8 cellular contexts compared by ENCODE assay signal in the genomic region with DNA sequence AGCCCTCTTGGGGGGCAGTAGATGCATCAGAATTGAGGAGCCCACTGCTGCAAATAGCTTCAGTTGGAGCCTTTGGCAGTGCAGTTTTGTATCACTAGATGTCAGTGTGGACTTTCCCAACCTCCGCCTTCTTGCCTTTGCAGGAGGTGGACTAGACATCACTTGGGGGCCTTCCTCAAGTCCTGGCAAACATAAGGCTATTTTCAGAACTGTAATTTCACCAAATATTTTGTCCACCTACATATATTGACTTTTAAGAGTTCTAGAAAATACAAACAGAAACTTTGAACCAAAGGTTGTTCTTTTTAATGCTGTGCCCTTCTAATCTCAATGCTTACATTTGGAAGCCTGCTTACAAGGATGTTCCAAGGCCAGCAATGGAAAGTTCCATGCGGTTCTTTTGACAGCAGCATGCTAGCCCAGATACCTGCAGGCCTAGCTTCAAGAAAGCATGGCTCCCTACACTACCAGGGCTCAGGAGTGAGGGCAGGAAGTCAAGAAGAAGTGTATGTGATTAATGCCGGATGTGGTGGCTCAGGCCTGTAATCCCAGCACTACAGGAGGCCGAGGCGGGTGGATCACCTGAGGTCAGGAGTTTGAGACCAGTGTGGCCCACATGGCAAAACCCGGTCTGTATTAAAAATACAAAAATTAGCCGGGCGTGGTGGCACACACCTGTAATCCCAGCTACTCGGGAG. TPM values are rescaled to one million over a fixed set of nuclear protein-coding genes. Genes with fewer than 3 reads are reported as not detected.
DNase-seq lines count a peak whose midpoint lies in the region; ATAC-seq lines count a peak whose summit lies in the region.

No MANE protein-coding gene starts in this region.

- no peak overlapping the region for H3K4me3 Mint-ChIP-seq in CD8-positive, alpha-beta memory T cell
- no peak overlapping the region for H3K4me3 Mint-ChIP-seq in stimulated activated naive CD8-positive, alpha-beta T cell treated with anti-CD3 and anti-CD28 coated beads, Interleukin-15, amount 100 ng/mL, for 72 hours

- peak; percentile 68 for ATAC-seq in GM21390 (IDR thresholded peaks at IDR 0.05; ENCODE audit: unreplicated experiment)
- ATAC-seq in stimulated activated naive CD8-positive, alpha-beta T cell treated with anti-CD3 and anti-CD28 coated beads, Interleukin-15, amount 100 ng/mL, for 72 hours, result peak; percentile 78

- POLR2A ChIA-PET in CD8-positive, alpha-beta memory T cell (lab: Charles Lee), result no interaction called here

- H3K9me3 ChIP-seq in CD8-positive, alpha-beta memory T cell (ENCODE audit: low read length), result no peaks in the 10 kb centered on the region

- no peak overlapping the region for H3K27ac ChIP-seq in CD8-positive, alpha-beta memory T cell (ENCODE audit: low read depth, low read length)

- no peaks in the 10 kb centered on the region for H3K9me3 Mint-ChIP-seq in CD8-positive, alpha-beta memory T cell
- H3K9me3 Mint-ChIP-seq in stimulated activated naive CD8-positive, alpha-beta T cell treated with anti-CD3 and anti-CD28 coated beads, Interleukin-15, amount 100 ng/mL, for 72 hours, result no peaks in the 10 kb centered on the region

- no peaks in the 10 kb centered on the region for H3K36me3 ChIP-seq in CD8-positive, alpha-beta memory T cell (ENCODE audit: insufficient read depth, low read length)

- DNase-seq in CD8-positive, alpha-beta memory T cell, result peak; percentile 15 to 68 (median 32)
- DNase-seq in NCI-H1417 (lab: John Stamatoyannopoulos, UW) (peak in 2 of 3 experiments; percentile 39 to 63), dedifferentiated amniotic fluid mesenchymal stem cell (ENCODE audit: extremely low spot score) (peak; percentile 33), lung microvascular endothelial cell (ENCODE audit: low read depth in 2 of 2) (peak; percentile 60 to 69), HuH-7.5 (ENCODE audit: low spot score) (no peak)
- peak; percentile 30 for DNase-seq in activated CD4-positive, alpha-beta T cell treated with anti-CD3 and anti-CD28 coated beads for 1 hour
- peak; percentile 33 to 51 for DNase-seq in stimulated activated naive CD8-positive, alpha-beta T cell treated with anti-CD3 and anti-CD28 coated beads, Interleukin-15, amount 100 ng/mL, for 72 hours

- no peak overlapping the region for H3K4me3 ChIP-seq in CD8-positive, alpha-beta memory T cell (ENCODE audit: low read length)

- H3K27ac Mint-ChIP-seq in CD8-positive, alpha-beta memory T cell, result no peak overlapping the region
- no peak overlapping the region for H3K27ac Mint-ChIP-seq in stimulated activated naive CD8-positive, alpha-beta T cell treated with anti-CD3 and anti-CD28 coated beads, Interleukin-15, amount 100 ng/mL, for 72 hours

- H3K27me3 Mint-ChIP-seq in CD8-positive, alpha-beta memory T cell, result peaks cover 0 to 2% of the 10 kb centered on the region in 2 donors
- no peaks in the 10 kb centered on the region for H3K27me3 Mint-ChIP-seq in stimulated activated naive CD8-positive, alpha-beta T cell treated with anti-CD3 and anti-CD28 coated beads, Interleukin-15, amount 100 ng/mL, for 72 hours

- no peaks in the 10 kb centered on the region for H3K27me3 ChIP-seq in CD8-positive, alpha-beta memory T cell (ENCODE audit: insufficient read depth, low read length, poor library complexity, severe bottlenecking)

- peaks cover 0 to 5% (median 5%) of the 10 kb centered on the region in 3 donors for H3K36me3 Mint-ChIP-seq in CD8-positive, alpha-beta memory T cell

- CTCF ChIA-PET in CD8-positive, alpha-beta memory T cell (lab: Charles Lee), result interaction anchor here (0.7 to 4.2 kb wide), 15 partner anchors 10 to 312 kb away, joined by 3 to 30 read pairs (median 4); no protein-coding TSS in a partner anchor

- H3K4me1 Mint-ChIP-seq in CD8-positive, alpha-beta memory T cell, result peaks cover 7 to 13% (median 12%) of the 10 kb centered on the region in 3 donors
- H3K4me1 Mint-ChIP-seq in stimulated activated naive CD8-positive, alpha-beta T cell treated with anti-CD3 and anti-CD28 coated beads, Interleukin-15, amount 100 ng/mL, for 72 hours, result peaks cover 10% of the 10 kb centered on the region

- H3K4me1 ChIP-seq in CD8-positive, alpha-beta memory T cell (ENCODE audit: insufficient read depth, low read length), result no peaks in the 10 kb centered on the region

RNA-seq across cellular contexts. Expression of gene ZNRF2, which starts 8.0 kb away (rescaled TPM):
- 10 to 100 TPM; 12.4 to 13.6 TPM for total RNA-seq in CD8-positive, alpha-beta memory T cell
- polyA plus RNA-seq in CD8-positive, alpha-beta memory T cell, result 4.2 TPM
- 4.4 and 8.1 TPM in 2 replicates for total RNA-seq in lung microvascular endothelial cell
